In the genomic region with DNA sequence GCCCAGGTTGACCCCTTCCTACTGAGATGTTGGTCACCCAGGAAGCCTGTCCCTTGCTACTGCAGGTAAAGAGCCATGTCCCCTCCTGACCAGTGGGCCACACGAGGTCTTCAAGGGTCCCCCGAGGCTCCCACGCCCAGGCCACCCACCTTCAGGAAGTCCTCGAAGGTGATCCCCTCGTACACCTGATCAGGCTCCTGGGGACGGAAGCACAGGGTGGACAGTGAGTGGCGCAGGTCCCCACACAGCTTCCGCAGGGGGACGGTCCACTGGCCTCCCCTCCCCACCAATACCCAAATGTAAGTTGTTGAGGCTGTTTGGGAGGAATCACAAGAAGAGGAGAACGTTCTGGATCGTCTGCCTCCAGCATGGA, we compare ENCODE assay signal across 28 cellular contexts.
"Had no signal": no experiment of that assay in that cellular context is flagged by ENCODE, and none has a peak within 500 bp of the region (broad histone marks: within the 10 kb centered on the region; RNA-seq: fewer than 3 reads in every experiment).

No MANE protein-coding gene starts in this region.

- H3K27me3 Mint-ChIP-seq: activated CD4-positive, alpha-beta T cell treated with anti-CD3 and anti-CD28 coated beads for 36 hours; activated CD8-positive, alpha-beta memory T cell treated with anti-CD3 and anti-CD28 coated beads, Interleukin-2, amount 10 ng/mL, durations not matched to agents 7 days and 5 days; activated naive CD8-positive, alpha-beta T cell had no signal

- H3K4me3 ChIP-seq: ascending aorta, left lung, pancreas, prostate gland, sigmoid colon, suprapubic skin, tibial artery had no signal

- FAIRE-seq: endothelial cell of umbilical vein, pancreas, small intestine had no signal

- H3K9me3 ChIP-seq: ascending aorta, left lung, pancreas, prostate gland, sigmoid colon, suprapubic skin, tibial artery had no signal

- H3K9me3 Mint-ChIP-seq: activated T-cell treated with anti-CD3 and anti-CD28 coated beads, Interleukin-2, amount 50 U/mL, for 72 hours; naive B cell; nephron progenitor cell; stimulated activated memory B cell treated with anti-CD40 and anti-IgM and Interleukin-4, amounts not matched to agents 10 μg/mL and 1 μg/mL and 100 μg/mL, for 72 hours had no signal

- H3K36me3 ChIP-seq: ascending aorta, left lung, pancreas, prostate gland, sigmoid colon, suprapubic skin, tibial artery had no signal

- H3K4me1 ChIP-seq: ascending aorta, pancreas, prostate gland, sigmoid colon, tibial artery had no signal

- H3K4me1 Mint-ChIP-seq: activated CD4-positive, alpha-beta T cell treated with anti-CD3 and anti-CD28 coated beads for 36 hours had no signal

- H3K27ac ChIP-seq: ascending aorta, left lung, pancreas, prostate gland, sigmoid colon, suprapubic skin, tibial artery had no signal

- H3K36me3 Mint-ChIP-seq: activated naive CD8-positive, alpha-beta T cell; brain; naive B cell had no signal

- H3K27me3 ChIP-seq: ascending aorta, pancreas had no signal

- DNase-seq: activated CD4-positive, alpha-beta T cell treated with anti-CD3 and anti-CD28 coated beads for 36 hours; activated CD4-positive, CD25-positive, alpha-beta regulatory T cell; activated CD8-positive, alpha-beta memory T cell treated with anti-CD3 and anti-CD28 coated beads, Interleukin-2, amount 10 ng/mL, durations not matched to agents 7 days and 5 days; activated CD8-positive, alpha-beta T cell treated with anti-CD3 and anti-CD28 coated beads, Interleukin-2, amount 10 ng/mL, durations not matched to agents 7 days and 5 days; activated naive CD4-positive, alpha-beta T cell treated with Interleukin-2 at 50 U/mL for 16 hours; activated T-cell treated with anti-CD3 and anti-CD28 coated beads, Interleukin-2, amount 50 U/mL, for 72 hours; caudate nucleus; head of caudate nucleus; naive B cell; nephron progenitor cell; nucleus accumbens; retina; sigmoid colon; stimulated activated CD4-positive, alpha-beta T cell treated with anti-CD3 and anti-CD28 coated beads, Interleukin-1b, Interleukin-23, amount 100 ng/mL, for 48 hours; stimulated activated CD4-positive, alpha-beta T cell treated with anti-CD3 and anti-CD28 coated beads, Interleukin-4, amount 100 ng/mL, for 4 hours; stimulated activated CD8-positive, alpha-beta memory T cell treated with anti-CD3 and anti-CD28 coated beads, Interleukin-4, amount 100 ng/mL, for 48 hours; tibial artery had no signal

- H3K27ac Mint-ChIP-seq: activated CD4-positive, alpha-beta T cell treated with anti-CD3 and anti-CD28 coated beads for 36 hours; activated CD8-positive, alpha-beta memory T cell treated with anti-CD3 and anti-CD28 coated beads, Interleukin-2, amount 10 ng/mL, durations not matched to agents 7 days and 5 days; activated CD8-positive, alpha-beta T cell treated with anti-CD3 and anti-CD28 coated beads, Interleukin-2, amount 10 ng/mL, durations not matched to agents 7 days and 5 days; activated naive CD8-positive, alpha-beta T cell; activated T-cell treated with anti-CD3 and anti-CD28 coated beads, Interleukin-2, amount 50 U/mL, for 72 hours; brain; stimulated activated memory B cell treated with anti-CD40 and anti-IgM and Interleukin-4, amounts not matched to agents 10 μg/mL and 1 μg/mL and 100 μg/mL, for 72 hours had no signal

- H3K4me3 Mint-ChIP-seq: activated CD4-positive, alpha-beta T cell treated with anti-CD3 and anti-CD28 coated beads for 36 hours; activated CD8-positive, alpha-beta memory T cell treated with anti-CD3 and anti-CD28 coated beads, Interleukin-2, amount 10 ng/mL, durations not matched to agents 7 days and 5 days; activated CD8-positive, alpha-beta T cell treated with anti-CD3 and anti-CD28 coated beads, Interleukin-2, amount 10 ng/mL, durations not matched to agents 7 days and 5 days; activated naive CD8-positive, alpha-beta T cell; activated T-cell treated with anti-CD3 and anti-CD28 coated beads, Interleukin-2, amount 50 U/mL, for 72 hours; brain; naive B cell; nephron progenitor cell; stimulated activated memory B cell treated with anti-CD40 and anti-IgM and Interleukin-4, amounts not matched to agents 10 μg/mL and 1 μg/mL and 100 μg/mL, for 72 hours had no signal

- ATAC-seq: activated CD4-positive, alpha-beta T cell treated with anti-CD3 and anti-CD28 coated beads for 36 hours; activated CD8-positive, alpha-beta memory T cell treated with anti-CD3 and anti-CD28 coated beads, Interleukin-2, amount 10 ng/mL, durations not matched to agents 7 days and 5 days; activated T-cell treated with anti-CD3 and anti-CD28 coated beads, Interleukin-2, amount 50 U/mL, for 72 hours; esophagus mucosa; stimulated activated memory B cell treated with anti-CD40 and anti-IgM and Interleukin-4, amounts not matched to agents 10 μg/mL and 1 μg/mL and 100 μg/mL, for 72 hours had no signal
